8 cellular contexts compared by ENCODE assay signal in genomic region chr1:95072532-95073419, GRCh38. TPM values are rescaled to one million over a fixed set of nuclear protein-coding genes. Genes with fewer than 3 reads are reported as not detected.
DNase-seq lines count a peak whose midpoint lies in the region; ATAC-seq, FAIRE-seq and TF ChIP-seq lines count a peak whose summit lies in the region.

A gene with protein sequence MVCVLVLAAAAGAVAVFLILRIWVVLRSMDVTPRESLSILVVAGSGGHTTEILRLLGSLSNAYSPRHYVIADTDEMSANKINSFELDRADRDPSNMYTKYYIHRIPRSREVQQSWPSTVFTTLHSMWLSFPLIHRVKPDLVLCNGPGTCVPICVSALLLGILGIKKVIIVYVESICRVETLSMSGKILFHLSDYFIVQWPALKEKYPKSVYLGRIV (minus strand): TSS chr1:95072951. CDS start chr1:95072898, 53 bp downstream.

- H3K27ac ChIP-seq in SU-DHL-6 (ENCODE audit: low read depth, low read length): peak within 1 kb of the TSS; percentile 54
- peak within 1 kb of the TSS; percentile 74 for H3K27ac ChIP-seq in cardiac muscle cell
- peak within 1 kb of the TSS; percentile 70 to 95 (median 87) for H3K27ac ChIP-seq in pancreas
- H3K27ac ChIP-seq in tibial artery: peak within 1 kb of the TSS; percentile 86 to 88

- peaks cover 27% of the 10 kb centered on the region for H3K4me1 Mint-ChIP-seq in activated naive CD8-positive, alpha-beta T cell treated with anti-CD3 and anti-CD28 coated beads, Interleukin-2, amount 50 U/mL, for 24 hours

- DNase-seq in GM12865 (ENCODE audit: low read depth) (peak; percentile 96), NCI-H1417 (lab: John Stamatoyannopoulos, UW) (peak; percentile 97 to 98 (median 98)), cardiac muscle cell (ENCODE audit: low read depth in 1 of 2, low spot score in 1 of 2) (peak; percentile 95 to 97), pancreas (peak; percentile 88 to 96 (median 94)), tibial artery (peak; percentile 93 to 97)
- DNase-seq in activated naive CD8-positive, alpha-beta T cell treated with anti-CD3 and anti-CD28 coated beads, Interleukin-2, amount 50 U/mL, for 24 hours: peak; percentile 90

- H3K27me3 ChIP-seq in SU-DHL-6 (ENCODE audit: low read length): no peaks in the 10 kb centered on the region
- no peaks in the 10 kb centered on the region for H3K27me3 ChIP-seq in cardiac muscle cell
- H3K27me3 ChIP-seq in pancreas: no peaks in the 10 kb centered on the region
- H3K27me3 ChIP-seq in tibial artery: no peaks in the 10 kb centered on the region

- peak within 1 kb of the TSS; percentile 97 for H3K4me3 Mint-ChIP-seq in activated naive CD8-positive, alpha-beta T cell treated with anti-CD3 and anti-CD28 coated beads, Interleukin-2, amount 50 U/mL, for 24 hours

- intact Hi-C loops in pancreas (cut with DNase I) (no loop called here), tibial artery (cut with DNase I; ENCODE audit: low total_unique reads) (loop anchor here (2.0 to 10.0 kb wide), 2 partner anchors 38 to 162 kb away; partner anchors contain the start of gene RWDD3)

- no peak for TF ChIP-seq CTCF in GM12865 (IDR thresholded peaks at IDR 0.05; ENCODE audit: insufficient read depth, low read depth, low read length, missing control alignments)
- no peak for TF ChIP-seq CTCF in SU-DHL-6 (IDR thresholded peaks at IDR 0.05; ENCODE audit: insufficient read depth, low read length, poor library complexity, severe bottlenecking)
- no peak for TF ChIP-seq CTCF in cardiac muscle cell (IDR thresholded peaks at IDR 0.05; ENCODE audit: low read depth, low read length)
- TF ChIP-seq CTCF in pancreas (IDR thresholded peaks at IDR 0.05): no peak
- no peak for TF ChIP-seq CTCF in tibial artery (IDR thresholded peaks at IDR 0.05)

- 0% methylated on average over 53 of the region's 53 CpGs for WGBS in pancreas, 2 donors

- H3K9me2 ChIP-seq in SU-DHL-6 (replicated peaks; ENCODE audit: insufficient read depth, low read length): no peaks in the 10 kb centered on the region

- FAIRE-seq in pancreas (lab: Jason Lieb, UNC): peak; percentile 67

- H2AFZ ChIP-seq in SU-DHL-6 (ENCODE audit: low read depth, low read length, severe bottlenecking): peak within 1 kb of the TSS; percentile 83

- H4K20me1 ChIP-seq in SU-DHL-6 (ENCODE audit: low read depth, low read length): no peaks in the 10 kb centered on the region

- no peaks in the 10 kb centered on the region; the same call in 1 of the 2 replicates for H3K79me2 ChIP-seq in SU-DHL-6 (ENCODE audit: insufficient read depth, low read length)

- peak within 1 kb of the TSS; percentile 80 for H3K4me3 ChIP-seq in GM12865 (ENCODE audit: low read depth, low read length)
- peak within 1 kb of the TSS; percentile 78 for H3K4me3 ChIP-seq in SU-DHL-6 (ENCODE audit: insufficient read depth, low read length, poor library complexity, severe bottlenecking)
- peak within 1 kb of the TSS; percentile 74 for H3K4me3 ChIP-seq in cardiac muscle cell
- peak within 1 kb of the TSS; percentile 41 to 78 (median 57) for H3K4me3 ChIP-seq in pancreas
- H3K4me3 ChIP-seq in tibial artery: peak within 1 kb of the TSS; percentile 60 to 70

- H3K9me3 Mint-ChIP-seq in activated naive CD8-positive, alpha-beta T cell treated with anti-CD3 and anti-CD28 coated beads, Interleukin-2, amount 50 U/mL, for 24 hours: no peaks in the 10 kb centered on the region

- H3F3A ChIP-seq in SU-DHL-6 (ENCODE audit: insufficient read depth): no peaks in the 10 kb centered on the region

- H3K9me3 ChIP-seq in SU-DHL-6 (ENCODE audit: insufficient read depth, low read length) (no peaks in the 10 kb centered on the region), cardiac muscle cell (ENCODE audit: low read depth) (no peaks in the 10 kb centered on the region), pancreas (no peaks in the 10 kb centered on the region), tibial artery (no peaks in the 10 kb centered on the region)

- no peaks in the 10 kb centered on the region for H3K36me3 ChIP-seq in SU-DHL-6 (ENCODE audit: low read length)
- H3K36me3 ChIP-seq in cardiac muscle cell: no peaks in the 10 kb centered on the region
- H3K36me3 ChIP-seq in pancreas: no peaks in the 10 kb centered on the region
- H3K36me3 ChIP-seq in tibial artery: no peaks in the 10 kb centered on the region

- ATAC-seq in HG02763 (IDR thresholded peaks at IDR 0.05; ENCODE audit: unreplicated experiment): peak; percentile 98
- ATAC-seq in activated naive CD8-positive, alpha-beta T cell treated with anti-CD3 and anti-CD28 coated beads, Interleukin-2, amount 50 U/mL, for 24 hours: peak; percentile 95
- ATAC-seq in pancreas: peak; percentile 94 to 97 (median 96)

- peaks cover 3% of the 10 kb centered on the region for H3K27me3 Mint-ChIP-seq in activated naive CD8-positive, alpha-beta T cell treated with anti-CD3 and anti-CD28 coated beads, Interleukin-2, amount 50 U/mL, for 24 hours

- peak within 1 kb of the TSS; percentile 99 for H3K27ac Mint-ChIP-seq in activated naive CD8-positive, alpha-beta T cell treated with anti-CD3 and anti-CD28 coated beads, Interleukin-2, amount 50 U/mL, for 24 hours

- H3K36me3 Mint-ChIP-seq in activated naive CD8-positive, alpha-beta T cell treated with anti-CD3 and anti-CD28 coated beads, Interleukin-2, amount 50 U/mL, for 24 hours (ENCODE audit: low read depth): peaks cover 2% of the 10 kb centered on the region

- H3K9ac ChIP-seq in SU-DHL-6 (ENCODE audit: low read length): peak within 1 kb of the TSS; percentile 67

- peak within 1 kb of the TSS; percentile 79 for H3K4me2 ChIP-seq in SU-DHL-6 (ENCODE audit: low read depth, low read length, poor library complexity, severe bottlenecking)

- H3K4me1 ChIP-seq in cardiac muscle cell (ENCODE audit: low read depth) (no peaks in the 10 kb centered on the region), pancreas (peaks cover 17 to 33% (median 22%) of the 10 kb centered on the region in 3 donors), tibial artery (peaks cover 0 to 8% (median 0%) of the 10 kb centered on the region in 4 donors)

RNA-seq across cellular contexts. Expression of the gene that starts here (rescaled TPM):
- 2.7 and 4.1 TPM in 2 replicates for total RNA-seq in cardiac muscle cell
- 8.2 and 10.3 TPM in 2 replicates for polyA plus RNA-seq in cardiac muscle cell
- total RNA-seq in pancreas: 1 to 10 TPM; 4.3 to 6.2 (median 5.7) TPM
- 1 to 10 TPM; 1.1 to 1.3 TPM for polyA plus RNA-seq in pancreas

Comparison
In these comparisons a context has a peak if more than half of its experiments do, and no peak if none do; other contexts are left out.
1. Peak in every context shown above with its lines: DNase-seq, ATAC-seq, H3K4me3 ChIP-seq and H3K27ac ChIP-seq.